Comparison of ENCODE assay signal across 17 cellular contexts in genomic region chr16:85736924-85737323, GRCh38. TPM values are rescaled to one million over a fixed set of nuclear protein-coding genes. Genes with fewer than 3 reads are reported as not detected.
A peak's percentile ranks its signal among the peaks of the same experiment; 100 is the strongest.
DNase-seq lines count a peak whose midpoint lies in the region; ATAC-seq, FAIRE-seq and TF ChIP-seq lines count a peak whose summit lies in the region.
"Had no signal": no experiment of that assay in that cellular context is flagged by ENCODE, and none has a peak within 500 bp of the region (broad histone marks: within the 10 kb centered on the region; RNA-seq: fewer than 3 reads in every experiment).

No MANE protein-coding gene starts in this region.

- CTCF ChIA-PET in RWPE1 (lab: Yijun Ruan, JAX): no interaction called here

- peaks cover 76% of the 10 kb centered on the region for H3K4me1 ChIP-seq in BLaER1
- H3K4me1 ChIP-seq in neuronal stem cell (ENCODE audit: control insufficient read depth in 2 of 2, insufficient read depth in 1 of 2, low read depth in 1 of 2, low read length in 2 of 2): peaks cover 7 to 8% of the 10 kb centered on the region in 2 donors

- H3K23ac ChIP-seq in neuronal stem cell (ENCODE audit: low read depth, low read length, poor library complexity): peak overlapping the region; percentile 10

- H4K91ac ChIP-seq in neuronal stem cell (ENCODE audit: low read depth, low read length, poor library complexity): no peak overlapping the region

- no peak for FAIRE-seq in GM12891 (lab: Jason Lieb, UNC)
- FAIRE-seq: H1, HTR-8/SVneo, K562 had no signal

- no peak overlapping the region for H2AK5ac ChIP-seq in neuronal stem cell (ENCODE audit: low read depth, low read length)

- peaks cover 62% of the 10 kb centered on the region for H4K20me1 ChIP-seq in BLaER1

- no peak for ATAC-seq in HG03025 (IDR thresholded peaks at IDR 0.05; ENCODE audit: low FRiP score, unreplicated experiment)
- no peak for ATAC-seq in HG02970 (IDR thresholded peaks at IDR 0.05; ENCODE audit: low FRiP score, unreplicated experiment)
- ATAC-seq: CD8-positive, alpha-beta T cell; K562 had no signal

- H2AFZ ChIP-seq in neuronal stem cell (ENCODE audit: low read length): no peak overlapping the region

- H2BK5ac ChIP-seq in neuronal stem cell (ENCODE audit: low read length): no peak overlapping the region

- TF ChIP-seq CTCF in RWPE1 (conservative IDR thresholded peaks at IDR 0.05; ENCODE audit: low read depth) (no peak), WERI-Rb-1 (IDR thresholded peaks at IDR 0.05; ENCODE audit: low read depth, low read length) (no peak)

- no peak overlapping the region for H3K14ac ChIP-seq in neuronal stem cell (ENCODE audit: low read length)

- H3K4me2 ChIP-seq in BLaER1 (peak overlapping the region; percentile 91), neuronal stem cell (ENCODE audit: insufficient read depth, low read length, poor library complexity, severe bottlenecking) (no peak overlapping the region)

- no peak overlapping the region for H3K4me3 ChIP-seq in BLaER1
- no peak overlapping the region for H3K4me3 ChIP-seq in neuronal stem cell (ENCODE audit: low read length in 2 of 2)
- H3K4me3 ChIP-seq in WERI-Rb-1 (ENCODE audit: low read depth, low read length): no peak overlapping the region
- H3K4me3 ChIP-seq: K562 had no signal

- H3K27me3 ChIP-seq in BLaER1 (no peaks in the 10 kb centered on the region), neuronal stem cell (ENCODE audit: control insufficient read depth in 3 of 3, insufficient read depth in 3 of 3, low read depth in 1 of 3, low read length in 3 of 3) (no peaks in the 10 kb centered on the region), WERI-Rb-1 (ENCODE audit: insufficient read depth, low read depth, severe bottlenecking) (no peaks in the 10 kb centered on the region)
- H3K27me3 ChIP-seq: BE2C had no signal

- DNase-seq in GM12891 (ENCODE audit: insufficient read length, low spot score) (no peak), RWPE1 (ENCODE audit: low spot score) (no peak), neuronal stem cell (ENCODE audit: low spot score) (no peak), WERI-Rb-1 (no peak)
- DNase-seq: BE2C; Calu3; CD8-positive, alpha-beta T cell; DMS79 treated with DMSO at 0.1 percent for 48 hours; GF-D8; H9; IMR-90 had no signal

- H3K27ac ChIP-seq in BLaER1: no peak overlapping the region
- H3K27ac ChIP-seq in RWPE1: peak overlapping the region; percentile 91
- H3K27ac ChIP-seq in neuronal stem cell (replicated peaks; ENCODE audit: low read length): no peak overlapping the region
- H3K27ac ChIP-seq in WERI-Rb-1: no peak overlapping the region

- H3K36me3 ChIP-seq in BLaER1 (peaks cover 27% of the 10 kb centered on the region), neuronal stem cell (replicated peaks in 1 of 2; ENCODE audit: control insufficient read depth in 2 of 2, insufficient read depth in 2 of 2, low read length in 2 of 2) (no peaks in the 10 kb centered on the region), WERI-Rb-1 (no peaks in the 10 kb centered on the region)
- H3K36me3 ChIP-seq: BE2C had no signal

- no peak overlapping the region for H3K18ac ChIP-seq in neuronal stem cell (ENCODE audit: low read length)

- H2BK12ac ChIP-seq in neuronal stem cell (ENCODE audit: low read length): no peak overlapping the region

- H3K4ac ChIP-seq in neuronal stem cell (ENCODE audit: low read length): no peak overlapping the region

- no peak overlapping the region for H2BK15ac ChIP-seq in neuronal stem cell (ENCODE audit: low read length)

- H3K9me3 ChIP-seq in BLaER1: no peaks in the 10 kb centered on the region
- H3K9me3 ChIP-seq in neuronal stem cell (replicated peaks in 1 of 2; ENCODE audit: control insufficient read depth in 2 of 2, insufficient read depth in 1 of 2, low read depth in 1 of 2, low read length in 2 of 2): no peaks in the 10 kb centered on the region
- no peaks in the 10 kb centered on the region for H3K9me3 ChIP-seq in WERI-Rb-1 (ENCODE audit: severe bottlenecking)
- H3K9me3 ChIP-seq: BE2C had no signal

- H4K8ac ChIP-seq in neuronal stem cell (ENCODE audit: low read depth, low read length): no peak overlapping the region

- no peaks in the 10 kb centered on the region for H3K79me1 ChIP-seq in neuronal stem cell (ENCODE audit: low read depth, low read length)

- H3K9ac ChIP-seq in BLaER1 (no peak overlapping the region), neuronal stem cell (ENCODE audit: low read depth, low read length, poor library complexity) (no peak overlapping the region)

- no CpG with 5 or more reads among the region's 9 CpGs for WGBS in neuronal stem cell (ENCODE audit: extremely low coverage in 2 of 2, insufficient read length in 2 of 2, insufficient replicate concordance in 1 of 2), 2 donors

- no peak for TF ChIP-seq POLR2A in GM12891 (IDR thresholded peaks at IDR 0.05; ENCODE audit: low read depth, low read length)

- no peak overlapping the region for H2BK120ac ChIP-seq in neuronal stem cell (ENCODE audit: low read depth, low read length)

- POLR2A ChIA-PET in RWPE1 (lab: Yijun Ruan, JAX; ENCODE audit: low non-redundant PET): no interaction called here

TF ChIP-seq in GM12891, 5 proteins besides CTCF, POLR2A, EP300 and RAD21:
- TF ChIP-seq TAF1 (IDR thresholded peaks at IDR 0.05; ENCODE audit: low read depth, low read length): no peak
- TF ChIP-seq PAX5 (IDR thresholded peaks at IDR 0.05; ENCODE audit: insufficient read depth, low read length, severe bottlenecking): no peak
- no peak for TF ChIP-seq POLR2AphosphoS5 (IDR thresholded peaks at IDR 0.05; ENCODE audit: low read depth, low read length)
- peak; percentile 42; the same call in 1 of the 2 replicates for TF ChIP-seq SPI1 (IDR thresholded peaks at IDR 0.05; ENCODE audit: low read depth, low read length)
- TF ChIP-seq POU2F2 (IDR thresholded peaks at IDR 0.05; ENCODE audit: low read depth, low read length): no peak

RNA-seq across cellular contexts. Expression of gene C16orf74, which starts 14.0 kb away (rescaled TPM):
- 7.5 TPM for polyA plus RNA-seq in GM12891 (2012; ENCODE audit: low read depth, missing spikeins)
- 2.8 TPM for polyA plus RNA-seq in neuronal stem cell (2013, experiment 1 of 2)
- polyA plus RNA-seq in neuronal stem cell (2013, experiment 2 of 2): 3.0 TPM
- polyA plus RNA-seq: K562 had no signal

RNA-seq across cellular contexts. Expression of gene GINS2, which starts 48.2 kb away (rescaled TPM):
- polyA plus RNA-seq in GM12891 (2012; ENCODE audit: low read depth, missing spikeins): 21.0 TPM
- 32.2 TPM for polyA plus RNA-seq in neuronal stem cell (2013, experiment 1 of 2)
- 33.2 TPM for polyA plus RNA-seq in neuronal stem cell (2013, experiment 2 of 2)
